In genomic region chr10:22481106-22481505, GRCh38 we compare ENCODE assay signal across 25 cellular contexts.
DNase-seq lines count a peak whose midpoint lies in the region; ATAC-seq, FAIRE-seq and TF ChIP-seq lines count a peak whose summit lies in the region.
"Had no signal": no experiment of that assay in that cellular context is flagged by ENCODE, and none has a peak within 500 bp of the region (broad histone marks: within the 10 kb centered on the region; RNA-seq: fewer than 3 reads in every experiment).

No MANE protein-coding gene starts in this region.

- no peak for TF ChIP-seq RAD21 in HepG2 (CRISPR knock-in tag; IDR thresholded peaks at IDR 0.05)
- no peak for TF ChIP-seq RAD21 in K562 (CRISPR knock-in tag; conservative IDR thresholded peaks at IDR 0.05 in 1 of 2, IDR thresholded peaks at IDR 0.05 in 1 of 2)

- H3K4me3 ChIP-seq in HepG2 (replicated peaks in 1 of 3; ENCODE audit: insufficient read depth in 1 of 3, low read depth in 2 of 3, low read length in 3 of 3) (no peak overlapping the region), right lobe of liver (no peak overlapping the region), K562 (no peak overlapping the region), A673 (ENCODE audit: low read depth, low read length, poor library complexity, severe bottlenecking) (no peak overlapping the region)
- H3K4me3 ChIP-seq: A549, BLaER1, GM12878 had no signal

- no peak overlapping the region for H2AFZ ChIP-seq in HepG2 (ENCODE audit: low read length)
- H2AFZ ChIP-seq in K562 (ENCODE audit: low read depth, low read length): no peak overlapping the region

- H3K9me1 ChIP-seq in K562 (ENCODE audit: control insufficient read depth, insufficient read depth, low read length): no peaks in the 10 kb centered on the region

- no peak overlapping the region for H3K4me2 ChIP-seq in HepG2 (ENCODE audit: low read depth, low read length)
- H3K4me2 ChIP-seq in K562 (ENCODE audit: insufficient read depth, low read length): no peak overlapping the region
- H3K4me2 ChIP-seq: A549, BLaER1 had no signal

- no peak overlapping the region for H3K27ac ChIP-seq in HepG2 (ENCODE audit: extremely low read length, insufficient read depth, low read length)
- H3K27ac ChIP-seq in right lobe of liver: no peak overlapping the region
- H3K27ac ChIP-seq in K562 (ENCODE audit: extremely low read depth, low read depth, low read length): no peak overlapping the region
- no peak overlapping the region for H3K27ac ChIP-seq in A673 (ENCODE audit: low read depth, low read length, poor library complexity, severe bottlenecking)
- H3K27ac ChIP-seq: 22Rv1, A549, BLaER1 had no signal

- H3K79me2 ChIP-seq in HepG2 (ENCODE audit: insufficient read depth, low read length) (no peaks in the 10 kb centered on the region), K562 (ENCODE audit: control insufficient read depth, insufficient read depth, low read length) (no peaks in the 10 kb centered on the region)

- in situ Hi-C loops in HepG2 (cut with HindIII; ENCODE audit: extremely low pct_ligation_motif_present, low pct_unique_long_range_greater_than_20kb) (no loop called here), K562 (cut with MboI) (no loop called here)

- BruUV-seq in HepG2 (replicated peaks; lab: Mats Ljungman, UMichigan) (no TSS peak), K562 (replicated peaks; lab: Mats Ljungman, UMichigan) (no TSS peak), A673 (replicated peaks; lab: Mats Ljungman, UMichigan) (no TSS peak)

- TF ChIP-seq EP300 in HepG2 (IDR thresholded peaks at IDR 0.05; ENCODE audit: low read depth in 2 of 2, low read length in 2 of 2) (no peak), HepG2 (CRISPR knock-in tag; IDR thresholded peaks at IDR 0.05; ENCODE audit: borderline replicate concordance) (no peak), K562 (IDR thresholded peaks at IDR 0.05; ENCODE audit: low read length) (no peak)

- TF ChIP-seq POLR2A in HepG2 (IDR thresholded peaks at IDR 0.05; ENCODE audit: insufficient read depth in 1 of 2, low read depth in 2 of 2, low read length in 2 of 2) (no peak), right lobe of liver (IDR thresholded peaks at IDR 0.05) (no peak), K562 (conservative IDR thresholded peaks at IDR 0.05) (no peak)

- no peaks in the 10 kb centered on the region for H4K20me1 ChIP-seq in HepG2 (ENCODE audit: insufficient read depth, low read length)
- no peaks in the 10 kb centered on the region for H4K20me1 ChIP-seq in K562 (replicated peaks; ENCODE audit: control insufficient read depth, insufficient read depth, low read length)
- H4K20me1 ChIP-seq: BLaER1 had no signal

- intact Hi-C loops in HepG2 (cut with micrococcal nuclease; ENCODE audit: unreplicated experiment) (no loop called here), right lobe of liver (cut with DNase I) (no loop called here), K562 (cut with micrococcal nuclease) (no loop called here), A673 (cut with micrococcal nuclease; ENCODE audit: unreplicated experiment) (no loop called here)

- FAIRE-seq in HepG2 (lab: Jason Lieb, UNC): no peak
- FAIRE-seq in K562 (lab: Jason Lieb, UNC): no peak
- FAIRE-seq: A549, GM12878, GM18507 had no signal

- CTCF ChIA-PET in HepG2 (lab: Yijun Ruan, JAX; ENCODE audit: low intra/inter-chr PET ratio, low total read pairs) (no interaction called here), K562 (lab: Yijun Ruan, JAX; ENCODE audit: low intra/inter-chr PET ratio) (no interaction called here), A673 (lab: Charles Lee) (no interaction called here)

- H3K9me3 ChIP-seq in HepG2 (ENCODE audit: low read length): no peaks in the 10 kb centered on the region
- no peaks in the 10 kb centered on the region for H3K9me3 ChIP-seq in right lobe of liver
- no peaks in the 10 kb centered on the region for H3K9me3 ChIP-seq in K562 (replicated peaks; ENCODE audit: control insufficient read depth, insufficient read depth, low read depth, low read length)
- H3K9me3 ChIP-seq in A673 (ENCODE audit: low read depth, low read length, poor library complexity, severe bottlenecking): no peaks in the 10 kb centered on the region
- H3K9me3 ChIP-seq: A549, BE2C had no signal

- H3K27me3 ChIP-seq in HepG2 (ENCODE audit: control insufficient read depth in 1 of 2, insufficient read depth in 2 of 2, low read length in 2 of 2): peaks cover 0 to 4% of the 10 kb centered on the region in 2 experiments; a peak in 1 of 5 replicates
- peaks cover 4 to 17% of the 10 kb centered on the region in 2 donors for H3K27me3 ChIP-seq in right lobe of liver
- no peaks in the 10 kb centered on the region for H3K27me3 ChIP-seq in K562 (ENCODE audit: control insufficient read depth in 2 of 2, insufficient read depth in 2 of 2, low read length in 2 of 2)
- H3K27me3 ChIP-seq in A673 (replicated peaks; ENCODE audit: insufficient read depth, low read depth, low read length, poor library complexity): peaks cover under 1% of the 10 kb centered on the region
- H3K27me3 ChIP-seq: BE2C had no signal

- H3K36me3 ChIP-seq in HepG2 (replicated peaks in 1 of 2; ENCODE audit: control insufficient read depth in 1 of 2, insufficient read depth in 2 of 2, low read length in 2 of 2) (no peaks in the 10 kb centered on the region), right lobe of liver (no peaks in the 10 kb centered on the region), K562 (ENCODE audit: control insufficient read depth, insufficient read depth, low read length) (no peaks in the 10 kb centered on the region), A673 (ENCODE audit: insufficient read depth, low read length, poor library complexity, severe bottlenecking) (no peaks in the 10 kb centered on the region)
- H3K36me3 ChIP-seq: BE2C, BLaER1 had no signal

- H3K4me1 ChIP-seq in HepG2 (ENCODE audit: insufficient read depth, low read length) (no peaks in the 10 kb centered on the region), right lobe of liver (peaks cover 0 to 8% (median 3%) of the 10 kb centered on the region in 4 donors), K562 (replicated peaks in 1 of 2; ENCODE audit: control insufficient read depth in 2 of 2, insufficient read depth in 2 of 2, low read length in 2 of 2) (peaks cover 0 to 23% of the 10 kb centered on the region in 2 experiments; a peak in 3 of 5 replicates), A673 (ENCODE audit: insufficient read depth, low read length, poor library complexity, severe bottlenecking) (peaks cover 7% of the 10 kb centered on the region)
- H3K4me1 ChIP-seq: BE2C had no signal

- no peak for TF ChIP-seq CTCF in HepG2 (CRISPR knock-in tag; IDR thresholded peaks at IDR 0.05)
- no peak for TF ChIP-seq CTCF in right lobe of liver (IDR thresholded peaks at IDR 0.05)
- no peak for TF ChIP-seq CTCF in K562 (IDR thresholded peaks at IDR 0.05 in 2 of 3, conservative IDR thresholded peaks at IDR 0.05 in 1 of 3; ENCODE audit: insufficient read depth in 2 of 3, low read depth in 1 of 3, low read length in 3 of 3)
- TF ChIP-seq CTCF in A673 (conservative IDR thresholded peaks at IDR 0.05; ENCODE audit: low read depth, low read length): no peak

- no peak overlapping the region for H3K9ac ChIP-seq in HepG2 (ENCODE audit: insufficient read depth, low read depth, low read length)
- H3K9ac ChIP-seq in K562 (ENCODE audit: insufficient read depth in 1 of 2, low read depth in 2 of 2, low read length in 2 of 2): no peak overlapping the region
- H3K9ac ChIP-seq: BLaER1 had no signal

- DNase-seq in HepG2 (ENCODE audit: low spot score) (no peak), right lobe of liver (no peak), K562 (ENCODE audit: extremely low read depth in 1 of 4, low spot score in 3 of 4) (no peak), ecto neural progenitor cell (ENCODE audit: low spot score) (peak; percentile 20), A673 (ENCODE audit: low spot score) (no peak)
- DNase-seq: ACHN; BE2C; C1 segment of cervical spinal cord; CD4-positive, alpha-beta memory T cell; CD4-positive, CD25-positive, alpha-beta regulatory T cell; CD8-positive, alpha-beta memory T cell; COR-L47; DMS 273 treated with DMSO at 0.1 percent for 48 hours; DMS153; DMS53; DMS79; DND-41; EL; GDM1 had no signal

- POLR2A ChIA-PET in HepG2 (lab: Yijun Ruan, JAX) (no interaction called here), K562 (lab: Yijun Ruan, JAX) (interaction anchor here (1.5 to 3.9 kb wide), 2 partner anchors 11 to 14 kb away, joined by 3 to 13 read pairs; no protein-coding TSS in a partner anchor), A673 (lab: Charles Lee; ENCODE audit: low non-redundant PET) (no interaction called here)

- 38% methylated on average over 6 of the region's 6 CpGs for WGBS in HepG2 (ENCODE audit: low lambda C conversion rate)
- WGBS in right lobe of liver (ENCODE audit: insufficient coverage, low coverage, low lambda C conversion rate, missing lambda C conversion rate): 96% methylated on average over 4 of the region's 6 CpGs
- 78% methylated on average over 6 of the region's 6 CpGs for whole genome bisulfite sequencing in K562 (ENCODE audit: insufficient coverage, low coverage, missing lambda C conversion rate)

- no peak for ATAC-seq in HepG2
- ATAC-seq in right lobe of liver: no peak
- ATAC-seq in K562: no peak
- ATAC-seq in HG03432 (IDR thresholded peaks at IDR 0.05; ENCODE audit: unreplicated experiment): no peak
- ATAC-seq: GM12878 had no signal

TF ChIP-seq in HepG2, 621 proteins besides CTCF, POLR2A, EP300 and RAD21 (continues in another document):
- TF ChIP-seq ZUFSP (CRISPR knock-in tag; IDR thresholded peaks at IDR 0.05; ENCODE audit: borderline replicate concordance): no peak

TF ChIP-seq in K562, 482 proteins besides CTCF, POLR2A, EP300 and RAD21:
- TF ChIP-seq USF2 (CRISPR knock-in tag; IDR thresholded peaks at IDR 0.05) (no peak), SMARCA5 (IDR thresholded peaks at IDR 0.05) (peak; percentile 72; the same call in 1 of the 2 replicates), RBM25 (IDR thresholded peaks at IDR 0.05; ENCODE audit: low read depth, low read length, severe bottlenecking) (peak; percentile 98), RCOR1 (IDR thresholded peaks at IDR 0.05; ENCODE audit: borderline replicate concordance in 1 of 2, low read depth in 2 of 2, low read length in 2 of 2) (peak in 1 of 2 experiments; percentile 75; a peak in 2 of 4 replicates), SIN3B (IDR thresholded peaks at IDR 0.05; ENCODE audit: low read depth) (no peak), BCOR (IDR thresholded peaks at IDR 0.05) (peak; percentile 91), ADNP (tag; IDR thresholded peaks at IDR 0.05) (peak; percentile 88), STAG1 (CRISPR knock-in tag; IDR thresholded peaks at IDR 0.05; ENCODE audit: borderline replicate concordance) (no peak), HDAC2 (IDR thresholded peaks at IDR 0.05) (peak; percentile 85; the same call in 1 of the 2 replicates), KDM1A (IDR thresholded peaks at IDR 0.05) (peak in 1 of 2 experiments; percentile 51; a peak in 3 of 4 replicates)

Comparison
In these comparisons a context has a peak if more than half of its experiments do, and no peak if none do; other contexts are left out.
1. Of the 241 proteins assayed by ChIP-seq in both HepG2 and K562: peak only in HepG2: none; only in K562: ADNP and HDAC2; in both: none; in neither: 238; mixed calls (peak in some experiments, not most) for 1.